In genomic region chr19:42313840-42314755, GRCh38 we compare ENCODE assay signal across 11 cellular contexts. TPM values are rescaled to one million over a fixed set of nuclear protein-coding genes. Genes with fewer than 3 reads are reported as not detected.
DNase-seq lines count a peak whose midpoint lies in the region; ATAC-seq and TF ChIP-seq lines count a peak whose summit lies in the region.
"Had no signal": no experiment of that assay in that cellular context is flagged by ENCODE, and none has a peak within 500 bp of the region (broad histone marks: within the 10 kb centered on the region; RNA-seq: fewer than 3 reads in every experiment).

No MANE protein-coding gene starts in this region.

- 0 out of 2 replicates have a peak, but pooled peaks cover 5% of the 10 kb centered on the region for H3K4me1 ChIP-seq in Caco-2
- H3K4me1 ChIP-seq: foreskin keratinocyte had no signal

- DNase-seq in Caco-2 (no peak), cardiac fibroblast (ENCODE audit: low read depth in 2 of 2) (no peak), NCI-H1105 (lab: John Stamatoyannopoulos, UW) (no peak)
- DNase-seq: brain microvascular endothelial cell had no signal

- BruUV-seq in Caco-2 (replicated peaks; lab: Mats Ljungman, UMichigan), result no TSS peak

- H3K36me3 ChIP-seq in Caco-2 (ENCODE audit: control insufficient read depth, insufficient read depth, low read length), result no peaks in the 10 kb centered on the region
- H3K36me3 ChIP-seq: brain microvascular endothelial cell had no signal

- H3K4me1 Mint-ChIP-seq in Caco-2 (ENCODE audit: low read depth, unreplicated experiment), result no peaks in the 10 kb centered on the region
- peaks cover 0 to 7% (median 4%) of the 10 kb centered on the region in 3 donors for H3K4me1 Mint-ChIP-seq in IgD-negative memory B cell
- peaks cover 5% of the 10 kb centered on the region for H3K4me1 Mint-ChIP-seq in nephron

- no peaks in the 10 kb centered on the region for H3K9me3 ChIP-seq in Caco-2

- no peaks in the 10 kb centered on the region for H3K36me3 Mint-ChIP-seq in Caco-2 (ENCODE audit: insufficient read depth, unreplicated experiment)
- H3K36me3 Mint-ChIP-seq in IgD-negative memory B cell, result no peaks in the 10 kb centered on the region
- no peaks in the 10 kb centered on the region for H3K36me3 Mint-ChIP-seq in nephron (ENCODE audit: low read depth)

- no peaks in the 10 kb centered on the region for H3K27me3 ChIP-seq in Caco-2 (replicated peaks; ENCODE audit: control insufficient read depth, insufficient read depth, low read length)
- H3K27me3 ChIP-seq: brain microvascular endothelial cell had no signal

- intact Hi-C loops in Caco-2 (cut with micrococcal nuclease; ENCODE audit: unreplicated experiment), result no loop called here

- H3K27ac Mint-ChIP-seq in Caco-2 (ENCODE audit: unreplicated experiment), result no peak overlapping the region
- peak overlapping the region in 1 of 3 donors; percentile 71 for H3K27ac Mint-ChIP-seq in IgD-negative memory B cell
- no peak overlapping the region for H3K27ac Mint-ChIP-seq in nephron

- H3K27me3 Mint-ChIP-seq in Caco-2 (ENCODE audit: insufficient read depth, unreplicated experiment) (peaks cover 11% of the 10 kb centered on the region), IgD-negative memory B cell (peaks cover 22% of the 10 kb centered on the region), nephron (ENCODE audit: low read depth) (peaks cover 44% of the 10 kb centered on the region)

- POLR2A ChIA-PET in Caco-2 (lab: Charles Lee), result no interaction called here

- H3K4me3 Mint-ChIP-seq in Caco-2 (ENCODE audit: unreplicated experiment) (peak overlapping the region; percentile 66), IgD-negative memory B cell (peak overlapping the region in 3 of 4 donors; percentile 28 to 81 (median 65)), nephron (peak overlapping the region; percentile 72 to 82 (median 78))

- ATAC-seq in HG03135 (IDR thresholded peaks at IDR 0.05; ENCODE audit: unreplicated experiment) (no peak), GM21825 (IDR thresholded peaks at IDR 0.05; ENCODE audit: unreplicated experiment) (no peak), GM19397 (IDR thresholded peaks at IDR 0.05; ENCODE audit: unreplicated experiment) (no peak)

- CTCF ChIA-PET in Caco-2 (lab: Charles Lee), result interaction anchor here (1.2 kb wide), 2 partner anchors 9 to 12 kb away, joined by 3 to 4 read pairs; partner anchors contain the start of gene PAFAH1B3

- TF ChIP-seq CTCF in Caco-2 (IDR thresholded peaks at IDR 0.05; ENCODE audit: insufficient read depth in 1 of 2, low read depth in 1 of 2, low read length in 1 of 2, severe bottlenecking in 1 of 2, unreplicated experiment in 1 of 2) (peak in 1 of 2 experiments; percentile 21), cardiac fibroblast (IDR thresholded peaks at IDR 0.05; ENCODE audit: low read depth, low read length) (peak; percentile 23), nephron (IDR thresholded peaks at IDR 0.05; ENCODE audit: unreplicated experiment in 3 of 3) (peak in 1 of 3 experiments; percentile 24)

- peak overlapping the region; percentile 48 for H3K4me3 ChIP-seq in Caco-2 (ENCODE audit: low read depth, low read length)
- H3K4me3 ChIP-seq in cardiac fibroblast (replicated peaks in 1 of 2; ENCODE audit: low read depth in 2 of 2, low read length in 2 of 2), result no peak overlapping the region

- H3K9me3 Mint-ChIP-seq in Caco-2 (ENCODE audit: unreplicated experiment) (no peaks in the 10 kb centered on the region), IgD-negative memory B cell (no peaks in the 10 kb centered on the region), nephron (no peaks in the 10 kb centered on the region)

RNA-seq across cellular contexts. Expression of gene TMEM145, which starts 1.0 kb away (rescaled TPM):
- total RNA-seq in Caco-2 (2022), result 2.2 and 2.5 TPM in 2 replicates
- not detected for polyA plus RNA-seq in IgD-negative memory B cell
- total RNA-seq: foreskin keratinocyte, LHCN-M2 had no signal

RNA-seq across cellular contexts. Expression of gene MEGF8, which starts 11.3 kb away (rescaled TPM):
- 17.9 and 19.3 TPM in 2 replicates for total RNA-seq in Caco-2 (2022)
- 0.90 TPM for polyA plus RNA-seq in IgD-negative memory B cell

RNA-seq across cellular contexts. Expression of gene PAFAH1B3, which starts 11.7 kb away (rescaled TPM):
- total RNA-seq in Caco-2 (2022), result 94.0 and 103 TPM in 2 replicates
- 49.0 TPM for polyA plus RNA-seq in IgD-negative memory B cell

RNA-seq across cellular contexts. Expression of gene PRR19, which starts 12.2 kb away (rescaled TPM):
- total RNA-seq in Caco-2 (2022), result 2.8 and 2.9 TPM in 2 replicates
- polyA plus RNA-seq in IgD-negative memory B cell, result 0.55 TPM

RNA-seq across cellular contexts. Expression of gene CIC, which starts 45.0 kb away (rescaled TPM):
- total RNA-seq in Caco-2 (2022), result 44.8 and 47.8 TPM in 2 replicates
- polyA plus RNA-seq in IgD-negative memory B cell, result 4.5 TPM
